In the genomic region with DNA sequence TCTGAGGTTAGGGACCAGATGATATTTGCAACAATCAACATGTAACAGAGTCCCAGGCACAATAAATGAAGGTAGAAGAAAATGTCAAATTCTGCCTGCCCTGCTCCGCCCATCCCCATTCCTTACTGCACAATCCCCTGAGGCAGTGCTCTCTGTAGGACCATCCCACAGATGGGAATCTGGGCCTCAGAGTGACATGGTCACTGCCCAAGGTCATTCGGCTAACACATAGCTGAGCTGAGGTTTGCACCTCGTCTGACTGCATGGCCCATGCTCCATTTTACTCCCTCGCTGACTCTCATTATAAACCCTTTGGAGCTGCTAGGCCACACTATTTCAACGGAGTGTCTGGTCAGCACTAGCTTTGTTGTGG, we compare ENCODE assay signal across 12 cellular contexts. TPM values are rescaled to one million over a fixed set of nuclear protein-coding genes. Genes with fewer than 3 reads are reported as not detected.
DNase-seq lines count a peak whose midpoint lies in the region; ATAC-seq, FAIRE-seq and TF ChIP-seq lines count a peak whose summit lies in the region.
"Had no signal": no experiment of that assay in that cellular context is flagged by ENCODE, and none has a peak within 500 bp of the region (broad histone marks: within the 10 kb centered on the region; RNA-seq: fewer than 3 reads in every experiment).

No MANE protein-coding gene starts in this region.

- FAIRE-seq in D721Med (lab: Jason Lieb, UNC), result no peak

- DNase-seq in ELF-1 (ENCODE audit: low read depth, low spot score) (peak; percentile 34), left lobe of liver (ENCODE audit: low spot score) (no peak), D721Med (ENCODE audit: insufficient read length, low spot score) (no peak)
- DNase-seq in NK-92 treated with Interleukin-12 subunit alpha and Interleukin-12 subunit beta, amount 100 ng/mL, for 24 hours (lab: John Stamatoyannopoulos, UW), result no peak
- DNase-seq: activated CD4-positive, alpha-beta T cell treated with anti-CD3 and anti-CD28 coated beads for 48 hours; activated T-cell treated with anti-CD3 and anti-CD28 coated beads, Interleukin-2, amount 50 U/mL, for 4 hours; head of caudate nucleus; naive B cell; NCI-H1048; stimulated activated CD4-positive, alpha-beta T cell treated with anti-CD3 and anti-CD28 coated beads, Interleukin-4, amount 100 ng/mL, for 1 hour; T-helper 9 cell had no signal

- no peak for TF ChIP-seq CTCF in D721Med (IDR thresholded peaks at IDR 0.05; ENCODE audit: insufficient read depth, missing control alignments)

- ATAC-seq in left lobe of liver, result peak; percentile 3
- ATAC-seq: activated T-cell treated with anti-CD3 and anti-CD28 coated beads, Interleukin-2, amount 50 U/mL, for 4 hours had no signal

RNA-seq across cellular contexts. Expression of gene HOGA1, which starts 1.2 kb away (rescaled TPM):
- total RNA-seq in left lobe of liver, result 66.2 TPM
- total RNA-seq: activated T-cell treated with anti-CD3 and anti-CD28 coated beads, Interleukin-2, amount 50 U/mL, for 4 hours had no signal

RNA-seq across cellular contexts. Expression of gene C10orf62, which starts 4.1 kb away (rescaled TPM):
- 3.7 TPM for total RNA-seq in left lobe of liver
- total RNA-seq: activated T-cell treated with anti-CD3 and anti-CD28 coated beads, Interleukin-2, amount 50 U/mL, for 4 hours; ureter had no signal

RNA-seq across cellular contexts. Expression of gene ANKRD2, which starts 12.8 kb away (rescaled TPM):
- total RNA-seq in left lobe of liver, result not detected
- total RNA-seq: activated T-cell treated with anti-CD3 and anti-CD28 coated beads, Interleukin-2, amount 50 U/mL, for 4 hours had no signal

RNA-seq across cellular contexts. Expression of gene MORN4, which starts 47.9 kb away (rescaled TPM):
- total RNA-seq in left lobe of liver, result 0.81 TPM

RNA-seq across cellular contexts. Expression of gene PI4K2A, which starts 55.0 kb away (rescaled TPM):
- 5.6 TPM for total RNA-seq in left lobe of liver
